Comparison of ENCODE assay signal across 25 cellular contexts in genomic region chr7:70113543-70113942, GRCh38.
"Had no signal": no experiment of that assay in that cellular context is flagged by ENCODE, and none has a peak within 500 bp of the region (broad histone marks: within the 10 kb centered on the region; RNA-seq: fewer than 3 reads in every experiment).

No MANE protein-coding gene starts in this region.

- H3K4me2 ChIP-seq: PC-9 had no signal

- DNase-seq: activated CD4-positive, alpha-beta memory T cell treated with anti-CD3 and anti-CD28 coated beads for 36 hours; activated CD4-positive, alpha-beta T cell treated with anti-CD3 and anti-CD28 coated beads, Interleukin-2, amount 10 ng/mL, durations not matched to agents 7 days and 5 days; activated CD4-positive, CD25-positive, alpha-beta regulatory T cell; activated CD8-positive, alpha-beta memory T cell treated with anti-CD3 and anti-CD28 coated beads for 24 hours; activated effector memory CD4-positive, alpha-beta T cell treated with anti-CD3 and anti-CD28 coated beads, Interleukin-2, amount 50 U/mL, for 16 hours; activated naive CD4-positive, alpha-beta T cell treated with Interleukin-2 at 50 U/mL for 16 hours; activated naive CD8-positive, alpha-beta T cell treated with anti-CD3 and anti-CD28 coated beads, Interleukin-2, amount 50 U/mL, for 24 hours; activated T-cell treated with anti-CD3 and anti-CD28 coated beads, Interleukin-2, amount 50 U/mL, for 4 hours; amygdala; caudate nucleus; MM.1S; NCI-H1105; NCI-H1436; NCI-H1694 treated with DMSO at 0.1 percent for 48 hours; NCI-H2029 treated with DMSO at 0.1 percent for 48 hours; NCI-H345; NCI-H510A; NCI-H69; PC-9; SHP77 treated with DMSO at 0.1 percent for 48 hours; T-cell; T-helper 2 cell; T1000 had no signal

- H3K27ac ChIP-seq: PC-9 had no signal

- FAIRE-seq: TTC549 had no signal

- ATAC-seq: activated naive CD4-positive, alpha-beta T cell treated with anti-CD3 and anti-CD28 coated beads, Interleukin-2, amount 50 U/mL, for 72 hours; activated naive CD8-positive, alpha-beta T cell treated with anti-CD3 and anti-CD28 coated beads, Interleukin-2, amount 50 U/mL, for 24 hours; activated T-cell treated with anti-CD3 and anti-CD28 coated beads, Interleukin-2, amount 50 U/mL, for 4 hours; T-cell had no signal

- H3K4me3 ChIP-seq: PC-9 had no signal

- H2AFZ ChIP-seq: PC-9 had no signal
